In genomic region chr12:47995976-47996375, GRCh38 we compare ENCODE assay signal across 14 cellular contexts. TPM values are rescaled to one million over a fixed set of nuclear protein-coding genes. Genes with fewer than 3 reads are reported as not detected.
A peak's percentile ranks its signal among the peaks of the same experiment; 100 is the strongest.
DNase-seq lines count a peak whose midpoint lies in the region; ATAC-seq and TF ChIP-seq lines count a peak whose summit lies in the region.
"Had no signal": no experiment of that assay in that cellular context is flagged by ENCODE, and none has a peak within 500 bp of the region (broad histone marks: within the 10 kb centered on the region; RNA-seq: fewer than 3 reads in every experiment).

No MANE protein-coding gene starts in this region.

- H3K27me3 ChIP-seq in prostate gland (replicated peaks; ENCODE audit: insufficient read depth) = no peaks in the 10 kb centered on the region

- no peak for ATAC-seq in GM21825 (IDR thresholded peaks at IDR 0.05; ENCODE audit: unreplicated experiment)
- ATAC-seq: natural killer cell treated with Interleukin-12 subunit alpha and Interleukin-12 subunit beta and Interleukin-15 and Interleukin-18, amount 100 ng/mL, for 72 hours had no signal

- TF ChIP-seq CTCF in CD14-positive monocyte (IDR thresholded peaks at IDR 0.05) = no peak
- no peak for TF ChIP-seq CTCF in prostate gland (IDR thresholded peaks at IDR 0.05)
- no peak for TF ChIP-seq CTCF in chondrocyte (IDR thresholded peaks at IDR 0.05)

- H3K4me3 Mint-ChIP-seq in CD14-positive monocyte (no peak overlapping the region), chondrocyte (ENCODE audit: unreplicated experiment) (no peak overlapping the region)
- H3K4me3 Mint-ChIP-seq: immature natural killer cell; natural killer cell treated with Interleukin-12 subunit alpha and Interleukin-12 subunit beta and Interleukin-15 and Interleukin-18, amount 100 ng/mL, for 72 hours had no signal

- no peak overlapping the region for H3K27ac ChIP-seq in prostate gland
- H3K27ac ChIP-seq: transverse colon had no signal

- H3K27ac Mint-ChIP-seq in CD14-positive monocyte = no peak overlapping the region
- no peak overlapping the region for H3K27ac Mint-ChIP-seq in chondrocyte (ENCODE audit: unreplicated experiment)
- H3K27ac Mint-ChIP-seq: immature natural killer cell; natural killer cell treated with Interleukin-12 subunit alpha and Interleukin-12 subunit beta and Interleukin-15 and Interleukin-18, amount 100 ng/mL, for 72 hours had no signal

- no peak for TF ChIP-seq POLR2A in prostate gland (IDR thresholded peaks at IDR 0.05)

- WGBS in prostate gland = 7% methylated on average over 4 of the region's 4 CpGs

- H3K4me1 Mint-ChIP-seq in CD14-positive monocyte = peaks cover 3% of the 10 kb centered on the region
- peaks cover 9% of the 10 kb centered on the region for H3K4me1 Mint-ChIP-seq in chondrocyte (ENCODE audit: low read depth)

- H3K36me3 ChIP-seq in prostate gland = no peaks in the 10 kb centered on the region
- H3K36me3 ChIP-seq: transverse colon had no signal

- DNase-seq in CD14-positive monocyte (ENCODE audit: low spot score) (peak; percentile 17), NCI-H446 treated with DMSO at 0.1 percent for 48 hours (lab: John Stamatoyannopoulos, UW) (peak; percentile 8), fibroblast of peridontal ligament (ENCODE audit: extremely low read depth) (peak; percentile 76), prostate gland (ENCODE audit: low spot score) (peak; percentile 56), cortex of kidney (lab: John Stamatoyannopoulos, UW) (no peak), chondrocyte (ENCODE audit: low spot score) (no peak)
- DNase-seq in activated CD4-positive, CD25-positive, alpha-beta regulatory T cell (lab: John Stamatoyannopoulos, UW) = no peak
- DNase-seq: amniotic stem cell, immature natural killer cell, NCI-H524, SHP77, transverse colon had no signal

- H3K27me3 Mint-ChIP-seq in CD14-positive monocyte (ENCODE audit: low read depth in 3 of 3) = peaks cover 58 to 74% (median 72%) of the 10 kb centered on the region in 3 donors
- peaks cover 16% of the 10 kb centered on the region for H3K27me3 Mint-ChIP-seq in chondrocyte (ENCODE audit: low read depth)

- no peak overlapping the region for H3K4me3 ChIP-seq in prostate gland
- H3K4me3 ChIP-seq: transverse colon had no signal

- intact Hi-C loops in CD14-positive monocyte (cut with micrococcal nuclease) (no loop called here), prostate gland (cut with DNase I) (no loop called here)

- H3K9me3 ChIP-seq in prostate gland = no peaks in the 10 kb centered on the region
- H3K9me3 ChIP-seq: transverse colon had no signal

- H3K36me3 Mint-ChIP-seq in CD14-positive monocyte (no peaks in the 10 kb centered on the region), chondrocyte (ENCODE audit: low read depth) (no peaks in the 10 kb centered on the region)
- H3K36me3 Mint-ChIP-seq: natural killer cell treated with Interleukin-12 subunit alpha and Interleukin-12 subunit beta and Interleukin-15 and Interleukin-18, amount 100 ng/mL, for 72 hours had no signal

- H3K4me1 ChIP-seq in prostate gland (replicated peaks) = no peaks in the 10 kb centered on the region

- H3K9me3 Mint-ChIP-seq in CD14-positive monocyte (peaks cover 0 to 5% (median 0%) of the 10 kb centered on the region in 7 donors), chondrocyte (ENCODE audit: low read depth) (no peaks in the 10 kb centered on the region)
- H3K9me3 Mint-ChIP-seq: natural killer cell treated with Interleukin-12 subunit alpha and Interleukin-12 subunit beta and Interleukin-15 and Interleukin-18, amount 100 ng/mL, for 72 hours had no signal

RNA-seq across cellular contexts. Expression of gene COL2A1, which starts 8.3 kb away (rescaled TPM):
- not detected for polyA plus RNA-seq in CD14-positive monocyte
- total RNA-seq in prostate gland = 1 to 10 TPM in 1 of 2 donors, under 1 TPM in 1; 0.14 to 1.9 TPM
- total RNA-seq in chondrocyte = 2.0 to 47.7 TPM (median 35.6 TPM) in 3 replicates
- total RNA-seq: natural killer cell treated with Interleukin-12 subunit alpha and Interleukin-12 subunit beta and Interleukin-15 and Interleukin-18, amount 100 ng/mL, for 72 hours had no signal
- polyA plus RNA-seq: immature natural killer cell had no signal

RNA-seq across cellular contexts. Expression of gene TMEM106C, which starts 32.6 kb away (rescaled TPM):
- polyA plus RNA-seq in CD14-positive monocyte = 1 to 10 TPM; 8.7 to 9.7 TPM
- 10 to 100 TPM; 54.6 to 91.1 TPM for total RNA-seq in prostate gland
- 54.3 to 60.1 TPM (median 54.8 TPM) in 3 replicates for total RNA-seq in chondrocyte

Comparison
In these comparisons a context has a peak if more than half of its experiments do, and no peak if none do; other contexts are left out.
1. DNase-seq: peak in CD14-positive monocyte (single experiment), NCI-H446 treated with DMSO at 0.1 percent for 48 hours (single experiment), fibroblast of peridontal ligament (single experiment) and prostate gland (single experiment); none in activated CD4-positive, CD25-positive, alpha-beta regulatory T cell (0 of 4), cortex of kidney (single experiment) and chondrocyte (single experiment).